Comparison of ENCODE assay signal across 10 cellular contexts in genomic region chr14:103519837-103520212, GRCh38. TPM values are rescaled to one million over a fixed set of nuclear protein-coding genes. Genes with fewer than 3 reads are reported as not detected.
DNase-seq lines count a peak whose midpoint lies in the region; ATAC-seq and TF ChIP-seq lines count a peak whose summit lies in the region.
"Had no signal": no experiment of that assay in that cellular context is flagged by ENCODE, and none has a peak within 500 bp of the region (broad histone marks: within the 10 kb centered on the region; RNA-seq: fewer than 3 reads in every experiment).

No MANE protein-coding gene starts in this region.

- WGBS in transverse colon (ENCODE audit: low coverage in 1 of 2), 2 donors: 59 to 80% methylated on average over 2 to 17 of the region's 22 CpGs

- H3K27me3 Mint-ChIP-seq in activated T-cell treated with anti-CD3 and anti-CD28 coated beads, Interleukin-2, amount 50 U/mL, for 4 hours (ENCODE audit: low read depth): peaks cover 8% of the 10 kb centered on the region
- H3K27me3 Mint-ChIP-seq in memory B cell: peaks cover 6% of the 10 kb centered on the region

- in situ Hi-C loops in transverse colon (cut with MboI; ENCODE audit: low pct_ligation_motif_present in 1 of 4, low pct_unique_long_range_greater_than_20kb in 1 of 4, low sequenced_read_pairs in 3 of 4): no loop called here

- no peaks in the 10 kb centered on the region for H3K9me3 Mint-ChIP-seq in activated T-cell treated with anti-CD3 and anti-CD28 coated beads, Interleukin-2, amount 50 U/mL, for 4 hours
- no peaks in the 10 kb centered on the region for H3K9me3 Mint-ChIP-seq in memory B cell

- intact Hi-C loops in transverse colon (cut with DNase I; ENCODE audit: low total_unique reads): loop anchor here (2.0 kb wide), 1 partner anchor 27 kb away; no protein-coding TSS in a partner anchor

- H3K27me3 ChIP-seq in transverse colon: peaks cover 10% of the 10 kb centered on the region

- H3K4me1 Mint-ChIP-seq in activated T-cell treated with anti-CD3 and anti-CD28 coated beads, Interleukin-2, amount 50 U/mL, for 4 hours (ENCODE audit: low read depth): peaks cover 4% of the 10 kb centered on the region
- H3K4me1 Mint-ChIP-seq in memory B cell: peaks cover 2% of the 10 kb centered on the region

- H3K4me1 ChIP-seq in transverse colon: peaks cover 37 to 57% (median 52%) of the 10 kb centered on the region in 4 donors

- H3K27ac ChIP-seq in angular gyrus (ENCODE audit: low read depth, low read length): peak overlapping the region; percentile 93
- peak overlapping the region; percentile 89 to 95 (median 92) for H3K27ac ChIP-seq in transverse colon
- H3K27ac ChIP-seq: HL-60 had no signal

- TF ChIP-seq EP300 in transverse colon (IDR thresholded peaks at IDR 0.05; ENCODE audit: low read depth): no peak

- H3K36me3 ChIP-seq in transverse colon: peaks cover 0 to 4% (median 0%) of the 10 kb centered on the region in 4 donors

- no peaks in the 10 kb centered on the region for H3K36me3 Mint-ChIP-seq in activated T-cell treated with anti-CD3 and anti-CD28 coated beads, Interleukin-2, amount 50 U/mL, for 4 hours (ENCODE audit: insufficient read depth)
- H3K36me3 Mint-ChIP-seq in memory B cell: no peaks in the 10 kb centered on the region

- H3K9me3 ChIP-seq in transverse colon: no peaks in the 10 kb centered on the region

- peak overlapping the region; percentile 59 for H3K4me3 Mint-ChIP-seq in activated T-cell treated with anti-CD3 and anti-CD28 coated beads, Interleukin-2, amount 50 U/mL, for 4 hours
- H3K4me3 Mint-ChIP-seq in memory B cell: peak overlapping the region; percentile 50

- TF ChIP-seq CTCF in transverse colon (IDR thresholded peaks at IDR 0.05): no peak

- no peak overlapping the region for H3K27ac Mint-ChIP-seq in memory B cell
- H3K27ac Mint-ChIP-seq: CD14-positive monocyte had no signal

- H3K4me3 ChIP-seq in transverse colon: peak overlapping the region in 2 of 4 donors; percentile 63 to 67

- ATAC-seq in activated T-cell treated with anti-CD3 and anti-CD28 coated beads, Interleukin-2, amount 50 U/mL, for 4 hours: no peak
- ATAC-seq in memory B cell (ENCODE audit: low read depth) (no peak), GM21360 (IDR thresholded peaks at IDR 0.05; ENCODE audit: unreplicated experiment) (no peak)

- no peak for TF ChIP-seq POLR2A in transverse colon (IDR thresholded peaks at IDR 0.05)

- no peak for DNase-seq in activated T-cell treated with anti-CD3 and anti-CD28 coated beads, Interleukin-2, amount 50 U/mL, for 4 hours
- no peak for DNase-seq in activated T-cell treated with anti-CD3 and anti-CD28 coated beads for 4 hours
- no peak for DNase-seq in memory B cell (ENCODE audit: low spot score in 2 of 2)
- DNase-seq in transverse colon: no peak
- no peak for DNase-seq in NCI-H1105 (lab: John Stamatoyannopoulos, UW)
- no peak for DNase-seq in NCI-H82 (lab: John Stamatoyannopoulos, UW)

RNA-seq across cellular contexts. Expression of gene CKB, which starts 2.8 kb away (rescaled TPM):
- total RNA-seq in activated T-cell treated with anti-CD3 and anti-CD28 coated beads, Interleukin-2, amount 50 U/mL, for 4 hours: 1 to 10 TPM; 4.1 to 7.6 (median 6.7) TPM
- 1,000 to 10,000 TPM in 3 of 4 donors, 100 to 1,000 TPM in 1; 504 to 5,877 (median 3,263) TPM for total RNA-seq in transverse colon

RNA-seq across cellular contexts. Expression of gene TRMT61A, which starts 9.2 kb away (rescaled TPM):
- 10 to 100 TPM; 53.0 to 62.2 (median 61.5) TPM for total RNA-seq in activated T-cell treated with anti-CD3 and anti-CD28 coated beads, Interleukin-2, amount 50 U/mL, for 4 hours
- 10 to 100 TPM; 12.2 to 38.2 (median 14.1) TPM for total RNA-seq in transverse colon

RNA-seq across cellular contexts. Expression of gene BAG5, which starts 42.6 kb away (rescaled TPM):
- total RNA-seq in activated T-cell treated with anti-CD3 and anti-CD28 coated beads, Interleukin-2, amount 50 U/mL, for 4 hours: 10 to 100 TPM; 31.4 to 35.6 (median 32.2) TPM
- 10 to 100 TPM; 10.8 to 26.3 (median 23.9) TPM for total RNA-seq in transverse colon

RNA-seq across cellular contexts. Expression of gene COA8, which starts 42.9 kb away (rescaled TPM):
- 10 to 100 TPM; 42.0 to 53.2 (median 49.2) TPM for total RNA-seq in activated T-cell treated with anti-CD3 and anti-CD28 coated beads, Interleukin-2, amount 50 U/mL, for 4 hours
- total RNA-seq in transverse colon: 10 to 100 TPM in 2 of 4 donors, 1 to 10 TPM in 1, not detected in 1; 1.5 to 17.1 (median 15.2) TPM

Comparison
In these comparisons a context has a peak if more than half of its experiments do, and no peak if none do; other contexts are left out.
1. RNA of gene CKB, which starts 2.8 kb away (total RNA-seq): 504 to 5,877 TPM in transverse colon; 4.1 to 7.6 TPM in activated T-cell treated with anti-CD3 and anti-CD28 coated beads, Interleukin-2, amount 50 U/mL, for 4 hours; every median in the first group is over 10 times any median in the second.